In the genomic region with DNA sequence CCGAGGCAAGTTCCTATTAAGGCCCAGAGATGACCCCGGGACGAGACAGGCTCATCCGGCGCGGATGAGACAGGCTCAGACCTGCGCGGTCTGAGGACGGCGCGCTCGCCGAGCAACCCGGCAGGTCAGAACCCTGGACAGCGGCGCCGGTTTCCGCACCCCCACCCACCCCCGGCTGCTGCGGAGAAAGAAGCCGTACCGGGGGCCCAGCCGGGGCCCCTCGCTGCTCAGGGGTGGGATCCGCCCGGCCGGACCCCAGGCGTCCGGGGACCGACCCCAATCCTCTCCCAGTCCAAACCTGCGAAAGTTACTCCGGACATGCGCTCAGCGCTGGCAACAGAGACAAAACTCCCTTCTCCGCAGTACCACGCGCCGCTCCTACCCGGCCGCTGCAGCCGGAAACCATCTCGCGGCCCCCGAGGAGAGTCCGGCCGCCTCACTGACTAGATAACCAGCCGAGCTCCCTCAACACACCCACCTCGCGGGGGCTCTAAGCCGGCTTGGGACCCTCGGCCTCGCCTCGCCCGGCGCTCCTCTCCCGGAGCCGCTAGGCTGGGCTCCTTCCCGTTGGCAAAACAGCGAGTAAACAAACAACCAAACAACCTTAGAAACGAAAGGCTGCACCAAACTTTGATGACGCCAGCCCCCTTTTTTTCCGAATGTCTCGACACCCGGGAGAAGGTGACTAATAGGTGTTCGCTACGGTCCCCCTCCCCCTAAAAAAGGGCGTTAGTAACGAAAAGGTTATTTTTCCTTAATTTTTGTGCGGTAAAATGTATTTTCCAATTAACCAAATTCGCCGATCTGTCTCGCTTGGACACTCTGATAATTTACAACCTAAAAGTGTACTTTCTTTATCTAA, we compare ENCODE assay signal across 8 cellular contexts. TPM values are rescaled to one million over a fixed set of nuclear protein-coding genes. Genes with fewer than 3 reads are reported as not detected.
A peak's percentile ranks its signal among the peaks of the same experiment; 100 is the strongest.
DNase-seq lines count a peak whose midpoint lies in the region; ATAC-seq, FAIRE-seq and TF ChIP-seq lines count a peak whose summit lies in the region.

No MANE protein-coding gene starts in this region.

- DNase-seq in BE2C (no peak), T-helper 17 cell (peak in 2 of 3 donors; percentile 19 to 47), K562 (ENCODE audit: extremely low read depth in 1 of 4, low spot score in 3 of 4) (peak; percentile 66 to 88 (median 85)), cerebellum (ENCODE audit: low spot score) (no peak)
- peak; percentile 21 to 36 (median 32) for DNase-seq in stimulated activated CD4-positive, alpha-beta T cell treated with anti-CD3 and anti-CD28 coated beads, Interleukin-12 subunit alpha, Interleukin-12 subunit beta, amount 100 ng/mL, for 48 hours (ENCODE audit: low read depth in 2 of 3, low spot score in 1 of 3)

- peaks cover 11% of the 10 kb centered on the region for H3K4me1 Mint-ChIP-seq in T-helper 17 cell

- BruUV-seq in K562 (replicated peaks; lab: Mats Ljungman, UMichigan) = no TSS peak

- no peaks in the 10 kb centered on the region for H3K9me1 ChIP-seq in K562 (ENCODE audit: control insufficient read depth, insufficient read depth, low read length)

- H3K27ac Mint-ChIP-seq in T-helper 17 cell = peak overlapping the region; percentile 21

- H3K36me3 ChIP-seq in BE2C (no peaks in the 10 kb centered on the region), HEK293 (ENCODE audit: control insufficient read depth in 2 of 2, insufficient read depth in 1 of 2, low read length in 2 of 2) (no peaks in the 10 kb centered on the region), K562 (ENCODE audit: control insufficient read depth, insufficient read depth, low read length) (no peaks in the 10 kb centered on the region)

- ATAC-seq in T-helper 17 cell (peak; percentile 87), K562 (peak; percentile 96), HG03469 (IDR thresholded peaks at IDR 0.05; ENCODE audit: unreplicated experiment) (no peak)

- H3K79me2 ChIP-seq in K562 (ENCODE audit: control insufficient read depth, insufficient read depth, low read length) = no peaks in the 10 kb centered on the region

- H3K27me3 ChIP-seq in BE2C (peaks cover 80% of the 10 kb centered on the region), K562 (ENCODE audit: control insufficient read depth in 2 of 2, insufficient read depth in 2 of 2, low read length in 2 of 2) (peaks cover 71% of the 10 kb centered on the region in 2 experiments)

- TF ChIP-seq CTCF in BE2C (IDR thresholded peaks at IDR 0.05; ENCODE audit: low read depth, low read length) (no peak), HEK293 (tag by site-specific recombination; IDR thresholded peaks at IDR 0.05) (no peak), K562 (IDR thresholded peaks at IDR 0.05 in 2 of 3, conservative IDR thresholded peaks at IDR 0.05 in 1 of 3; ENCODE audit: insufficient read depth in 2 of 3, low read depth in 1 of 3, low read length in 3 of 3) (no peak)

- TF ChIP-seq RAD21 in K562 (CRISPR knock-in tag; conservative IDR thresholded peaks at IDR 0.05 in 1 of 2, IDR thresholded peaks at IDR 0.05 in 1 of 2) = no peak

- H4K20me1 ChIP-seq in K562 (replicated peaks; ENCODE audit: control insufficient read depth, insufficient read depth, low read length) = peaks cover 7% of the 10 kb centered on the region; the same call in 1 of the 2 replicates

- no peak overlapping the region for H3K9ac ChIP-seq in K562 (ENCODE audit: insufficient read depth in 1 of 2, low read depth in 2 of 2, low read length in 2 of 2)

- POLR2A ChIA-PET in HEK293 (lab: Yijun Ruan, JAX) (no interaction called here), K562 (lab: Yijun Ruan, JAX) (interaction anchor here (0.8 kb wide), 1 partner anchor 8 kb away, joined by 3 read pairs; no protein-coding TSS in a partner anchor)

- CTCF ChIA-PET in HEK293 (lab: Yijun Ruan, JAX) = interaction anchor here (0.5 to 2.3 kb wide), 3 partner anchors 9 to 545 kb away, joined by 4 to 13 read pairs (median 7); no protein-coding TSS in a partner anchor
- CTCF ChIA-PET in K562 (lab: Yijun Ruan, JAX; ENCODE audit: low intra/inter-chr PET ratio) = no interaction called here

- no peak overlapping the region for H2AFZ ChIP-seq in K562 (ENCODE audit: low read depth, low read length)

- TF ChIP-seq POLR2A in K562 (conservative IDR thresholded peaks at IDR 0.05) = no peak

- H3K4me3 ChIP-seq in BE2C (ENCODE audit: low read depth, low read length) = peak overlapping the region; percentile 62
- peak overlapping the region; percentile 26 for H3K4me3 ChIP-seq in HEK293 (ENCODE audit: low read depth, low read length)
- no peak overlapping the region for H3K4me3 ChIP-seq in K562
- H3K4me3 ChIP-seq in iPS-18c (ENCODE audit: insufficient read depth, low read depth, low read length) = peak overlapping the region; percentile 47

- no peak overlapping the region for H3K4me2 ChIP-seq in K562 (ENCODE audit: insufficient read depth, low read length)

- in situ Hi-C loops in K562 (cut with MboI) = no loop called here

- H3K27ac ChIP-seq in HEK293 (ENCODE audit: extremely low read depth, low read depth, low read length) (no peak overlapping the region), K562 (ENCODE audit: extremely low read depth, low read depth, low read length) (no peak overlapping the region)

- H3K27me3 Mint-ChIP-seq in T-helper 17 cell = peaks cover 82% of the 10 kb centered on the region

- no peak for TF ChIP-seq EP300 in K562 (IDR thresholded peaks at IDR 0.05; ENCODE audit: low read length)

- H3K4me3 Mint-ChIP-seq in T-helper 17 cell = peak overlapping the region; percentile 56

- H3K4me1 ChIP-seq in BE2C (peaks cover 2% of the 10 kb centered on the region; the same call in 1 of the 2 replicates), HEK293 (ENCODE audit: control insufficient read depth, insufficient read depth, low read length) (peaks cover 2% of the 10 kb centered on the region), K562 (replicated peaks in 1 of 2; ENCODE audit: control insufficient read depth in 2 of 2, insufficient read depth in 2 of 2, low read length in 2 of 2) (peaks cover 0 to 30% of the 10 kb centered on the region in 2 experiments; a peak in 2 of 5 replicates)

- intact Hi-C loops in K562 (cut with micrococcal nuclease) = no loop called here

- no peak for FAIRE-seq in K562 (lab: Jason Lieb, UNC)

- 14% methylated on average over 67 of the region's 72 CpGs for WGBS in K562 (ENCODE audit: insufficient coverage, low coverage, missing lambda C conversion rate)

- peaks cover 5% of the 10 kb centered on the region for H3K36me3 Mint-ChIP-seq in T-helper 17 cell (ENCODE audit: low read depth)

- H3K9me3 ChIP-seq in BE2C (no peaks in the 10 kb centered on the region), HEK293 (ENCODE audit: control insufficient read depth, insufficient read depth, low read depth, low read length) (no peaks in the 10 kb centered on the region), T-helper 17 cell (ENCODE audit: control insufficient read depth, low read length, poor library complexity, severe bottlenecking) (peaks cover 2% of the 10 kb centered on the region), K562 (replicated peaks; ENCODE audit: control insufficient read depth, insufficient read depth, low read depth, low read length) (no peaks in the 10 kb centered on the region), iPS-18c (ENCODE audit: control insufficient read depth, insufficient read depth, low read length) (no peaks in the 10 kb centered on the region)

TF ChIP-seq in HEK293, 187 proteins besides CTCF, POLR2A, EP300 and RAD21 (continues in another document):
- peak; percentile 11; the same call in 1 of the 2 replicates for TF ChIP-seq GLIS1 (tag by site-specific recombination; IDR thresholded peaks at IDR 0.05)

TF ChIP-seq in K562, 482 proteins besides CTCF, POLR2A, EP300 and RAD21 (continues in another document):
- no peak for TF ChIP-seq ZKSCAN3 (CRISPR knock-in tag; IDR thresholded peaks at IDR 0.05)
- no peak for TF ChIP-seq RBM25 (IDR thresholded peaks at IDR 0.05; ENCODE audit: low read depth, low read length, severe bottlenecking)
- 0 out of 2 replicates have a peak, but pooled peaks have one; percentile 44 for TF ChIP-seq ZNF263 (CRISPR knock-in tag; IDR thresholded peaks at IDR 0.05; ENCODE audit: borderline replicate concordance)
- TF ChIP-seq, protein P1, sequence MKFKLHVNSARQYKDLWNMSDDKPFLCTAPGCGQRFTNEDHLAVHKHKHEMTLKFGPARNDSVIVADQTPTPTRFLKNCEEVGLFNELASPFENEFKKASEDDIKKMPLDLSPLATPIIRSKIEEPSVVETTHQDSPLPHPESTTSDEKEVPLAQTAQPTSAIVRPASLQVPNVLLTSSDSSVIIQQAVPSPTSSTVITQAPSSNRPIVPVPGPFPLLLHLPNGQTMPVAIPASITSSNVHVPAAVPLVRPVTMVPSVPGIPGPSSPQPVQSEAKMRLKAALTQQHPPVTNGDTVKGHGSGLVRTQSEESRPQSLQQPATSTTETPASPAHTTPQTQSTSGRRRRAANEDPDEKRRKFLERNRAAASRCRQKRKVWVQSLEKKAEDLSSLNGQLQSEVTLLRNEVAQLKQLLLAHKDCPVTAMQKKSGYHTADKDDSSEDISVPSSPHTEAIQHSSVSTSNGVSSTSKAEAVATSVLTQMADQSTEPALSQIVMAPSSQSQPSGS (CRISPR knock-in tag; IDR thresholded peaks at IDR 0.05) = no peak

RNA-seq across cellular contexts. Expression of gene DRGX, which starts 2.3 kb away (rescaled TPM):
- polyA plus RNA-seq in BE2C (2012; ENCODE audit: insufficient read depth, insufficient read length, low read depth) = 16.4 TPM
- total RNA-seq in T-helper 17 cell = not detected
- total RNA-seq in K562 (2011; cell fraction: chromatin; rRNA removed; ENCODE audit: low replicate concordance) = not detected in 2 replicates
- total RNA-seq in K562 (2011; cell fraction: nucleolus; rRNA removed) = not detected in 2 replicates
- not detected in 2 replicates for total RNA-seq in K562 (2011; cell fraction: nucleoplasm; rRNA removed)
- total RNA-seq in K562 (2014; rRNA removed) = not detected in 2 replicates
- total RNA-seq in K562 (2014; rRNA removed; fragmentation: Illumina TruSeq; extraction: Trizol) = not detected in 2 replicates
- total RNA-seq in K562 (2015; rRNA removed; fragmentation: Illumina TruSeq; extraction: Trizol) = not detected in 2 replicates
- total RNA-seq in K562 (2021) = not detected in 2 replicates
- polyA plus RNA-seq in K562 (2011; rRNA removed) = not detected in 2 replicates
- not detected in 2 replicates for polyA plus RNA-seq in K562 (2011; cell fraction: cytosol; rRNA removed)
- polyA plus RNA-seq in K562 (2011; cell fraction: nucleus; rRNA removed) = not detected in 2 replicates
- 0.17 TPM in 1 of 2 replicates, not detected in the other for polyA plus RNA-seq in K562 (2012)
- polyA plus RNA-seq in K562 (2014; fragmentation: Illumina TruSeq; extraction: Trizol) = not detected in 2 replicates
- polyA plus RNA-seq in K562 (2014; fragmentation: Nextera tagmentation; extraction: Ambion mirVana) = not detected
- not detected in 2 replicates for polyA plus RNA-seq in K562 (2014; rRNA removed)
- not detected in 2 replicates for polyA minus RNA-seq in K562 (2011; rRNA and poly(A)+ RNA removed)
- polyA minus RNA-seq in K562 (2011; cell fraction: cytosol; rRNA and poly(A)+ RNA removed) = not detected in 2 replicates
- not detected in 2 replicates for polyA minus RNA-seq in K562 (2011; cell fraction: nucleus; rRNA and poly(A)+ RNA removed)
- total RNA-seq in cerebellum = not detected

Comparison
In these comparisons a context has a peak if more than half of its experiments do, and no peak if none do; other contexts are left out.
1. DNase-seq: peak in T-helper 17 cell (2 of 3), K562 (4 of 4) and stimulated activated CD4-positive, alpha-beta T cell treated with anti-CD3 and anti-CD28 coated beads, Interleukin-12 subunit alpha, Interleukin-12 subunit beta, amount 100 ng/mL, for 48 hours (3 of 3); none in BE2C (single experiment) and cerebellum (single experiment).